In genomic region chrX:49043220-49043986, GRCh38 we compare ENCODE assay signal across 1 cellular context.
TF ChIP-seq lines count a peak whose summit lies in the region.

Gene TFE3, minus strand, starts transcription at chrX:49043357. Its CDS starts 131 bp downstream, at chrX:49043226.

TF ChIP-seq in HEK293, 187 proteins besides CTCF, POLR2A, EP300 and RAD21 (continued from another document and continues in another):
- no peak for TF ChIP-seq ZNF518A (tag by site-specific recombination; conservative IDR thresholded peaks at IDR 0.05; ENCODE audit: low read depth)
- 0 out of 2 replicates have a peak, but pooled peaks have one; percentile 18 for TF ChIP-seq ZNF24 (tag by site-specific recombination; IDR thresholded peaks at IDR 0.05)
- TF ChIP-seq ZNF2 (tag by site-specific recombination; IDR thresholded peaks at IDR 0.05), result no peak
- peak; percentile 37 for TF ChIP-seq ZNF366 (tag by site-specific recombination; conservative IDR thresholded peaks at IDR 0.05)
- peak; percentile 47 for TF ChIP-seq ZNF629 (tag by site-specific recombination; IDR thresholded peaks at IDR 0.05)
- no peak for TF ChIP-seq ZNF549 (tag by site-specific recombination; IDR thresholded peaks at IDR 0.05)
- TF ChIP-seq PRDM4 (tag by site-specific recombination; IDR thresholded peaks at IDR 0.05), result peak; percentile 65; the same call in 1 of the 2 replicates
- TF ChIP-seq ZBTB6 (tag by site-specific recombination; IDR thresholded peaks at IDR 0.05), result no peak
- TF ChIP-seq ZNF473 (tag by site-specific recombination; IDR thresholded peaks at IDR 0.05), result no peak
- peak; percentile 55; the same call in 1 of the 2 replicates for TF ChIP-seq WT1 (tag by site-specific recombination; IDR thresholded peaks at IDR 0.05)
- TF ChIP-seq RBAK (tag by site-specific recombination; IDR thresholded peaks at IDR 0.05), result no peak
- no peak for TF ChIP-seq ZNF16 (tag by site-specific recombination; IDR thresholded peaks at IDR 0.05; ENCODE audit: low read depth)
- TF ChIP-seq REST (tag by site-specific recombination; IDR thresholded peaks at IDR 0.05), result no peak
- no peak for TF ChIP-seq ZNF266 (tag by site-specific recombination; IDR thresholded peaks at IDR 0.05; ENCODE audit: low read depth)
- peak; percentile 68; the same call in 1 of the 2 replicates for TF ChIP-seq BCL11B (tag by site-specific recombination; IDR thresholded peaks at IDR 0.05; ENCODE audit: low read depth)
- TF ChIP-seq ZNF398 (tag by site-specific recombination; IDR thresholded peaks at IDR 0.05), result peak; percentile 97
- TF ChIP-seq EGR2 (tag by site-specific recombination; IDR thresholded peaks at IDR 0.05; ENCODE audit: low read depth), result peak; percentile 80
- peak; percentile 32; the same call in 1 of the 2 replicates for TF ChIP-seq ZNF610 (tag by site-specific recombination; IDR thresholded peaks at IDR 0.05; ENCODE audit: borderline replicate concordance)
- 0 out of 2 replicates have a peak, but pooled peaks have one; percentile 15 for TF ChIP-seq KLF7 (tag by site-specific recombination; IDR thresholded peaks at IDR 0.05; ENCODE audit: borderline replicate concordance)
- TF ChIP-seq BCL11A (tag by site-specific recombination; IDR thresholded peaks at IDR 0.05; ENCODE audit: low read depth), result peak; percentile 50; the same call in 1 of the 2 replicates
- 0 out of 2 replicates have a peak, but pooled peaks have one; percentile 0 for TF ChIP-seq ZNF76 (tag by site-specific recombination; IDR thresholded peaks at IDR 0.05; ENCODE audit: borderline replicate concordance, low read depth)
- no peak for TF ChIP-seq HOXD13 (CRISPR knock-in tag; IDR thresholded peaks at IDR 0.05; ENCODE audit: borderline replicate concordance)
- no peak for TF ChIP-seq ZNF274 (IDR thresholded peaks at IDR 0.05; ENCODE audit: low read length)
- TF ChIP-seq ZNF274 (tag by site-specific recombination; IDR thresholded peaks at IDR 0.05; ENCODE audit: borderline replicate concordance), result no peak
- no peak for TF ChIP-seq ZNF626 (tag by site-specific recombination; IDR thresholded peaks at IDR 0.05)
- TF ChIP-seq PRDM10 (tag by site-specific recombination; IDR thresholded peaks at IDR 0.05), result no peak
- no peak for TF ChIP-seq ZNF529 (tag by site-specific recombination; IDR thresholded peaks at IDR 0.05; ENCODE audit: insufficient replicate concordance)
- peak; percentile 79 for TF ChIP-seq GLIS2 (tag by site-specific recombination; IDR thresholded peaks at IDR 0.05)
- no peak for TF ChIP-seq YY2 (tag by site-specific recombination; IDR thresholded peaks at IDR 0.05)
- TF ChIP-seq ELK4 (IDR thresholded peaks at IDR 0.05; ENCODE audit: borderline replicate concordance, low read depth, low read length), result no peak
- no peak for TF ChIP-seq ZNF677 (tag by site-specific recombination; IDR thresholded peaks at IDR 0.05)
- TF ChIP-seq ZNF521 (tag by site-specific recombination; IDR thresholded peaks at IDR 0.05), result no peak
- no peak for TF ChIP-seq ZNF223 (tag by site-specific recombination; IDR thresholded peaks at IDR 0.05)
- no peak for TF ChIP-seq ZNF658 (tag by site-specific recombination; IDR thresholded peaks at IDR 0.05)
- no peak for TF ChIP-seq ZNF18 (tag by site-specific recombination; IDR thresholded peaks at IDR 0.05)
